Comparison of ENCODE assay signal across 17 cellular contexts in the genomic region with DNA sequence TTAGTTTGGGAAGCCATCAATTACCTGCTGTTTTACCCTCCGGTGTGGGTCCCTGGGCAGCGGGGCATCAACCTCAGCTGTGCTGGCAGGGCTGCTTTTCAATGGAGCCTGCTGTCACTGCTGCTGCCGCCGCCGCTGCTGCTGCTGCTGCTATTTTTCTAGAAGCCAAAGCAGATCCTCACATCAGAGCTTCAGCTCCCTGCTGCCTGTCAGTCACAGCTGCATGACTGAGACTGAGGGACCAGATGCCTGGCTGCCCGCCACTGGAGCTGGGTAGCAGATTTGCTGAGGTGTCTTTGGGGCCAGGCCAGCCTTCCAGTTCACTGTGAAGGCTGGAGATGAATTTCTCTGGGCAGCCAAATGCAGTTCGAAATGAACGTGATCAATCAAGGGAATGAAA.
DNase-seq lines count a peak whose midpoint lies in the region; ATAC-seq lines count a peak whose summit lies in the region.
"Had no signal": no experiment of that assay in that cellular context is flagged by ENCODE, and none has a peak within 500 bp of the region (broad histone marks: within the 10 kb centered on the region; RNA-seq: fewer than 3 reads in every experiment).

No MANE protein-coding gene starts in this region.

- intact Hi-C loops in head of caudate nucleus (cut with DNase I), result no loop called here

- peak in 11 of 14 donors; percentile 2 to 45 (median 15) for DNase-seq in C1 segment of cervical spinal cord (lab: John Stamatoyannopoulos, UW)
- DNase-seq in RPMI8226, result peak; percentile 20
- peak; percentile 39 to 88 (median 74) for DNase-seq in head of caudate nucleus
- DNase-seq in occipital lobe (lab: John Stamatoyannopoulos, UW), result peak; percentile 54
- no peak for DNase-seq in GM19240 (ENCODE audit: insufficient read length, low spot score)
- DNase-seq in HT-29 (ENCODE audit: low spot score), result no peak
- no peak for DNase-seq in NCI-H2196 treated with DMSO at 0.1 percent for 48 hours (lab: John Stamatoyannopoulos, UW; ENCODE audit: unreplicated experiment)
- DNase-seq: activated CD4-positive, alpha-beta T cell treated with anti-CD3 and anti-CD28 coated beads, Interleukin-2, amount 50 U/mL, for 4 hours; activated gamma-delta T cell treated with Interleukin-2 at 50 U/mL for 16 hours; CD4-positive, CD25-positive, alpha-beta regulatory T cell; DMS153; mesenchymal stem cell; natural killer cell; NCI-H510A treated with DMSO at 0.1 percent for 48 hours; SHP77 treated with DMSO at 0.1 percent for 48 hours had no signal

- ATAC-seq in GM19324 (IDR thresholded peaks at IDR 0.05; ENCODE audit: low FRiP score, unreplicated experiment), result no peak
- ATAC-seq: HCT116, natural killer cell had no signal

Comparison
In these comparisons a context has a peak if more than half of its experiments do, and no peak if none do; other contexts are left out.
1. DNase-seq: peak in C1 segment of cervical spinal cord (11 of 14), RPMI8226 (single experiment), head of caudate nucleus (42 of 42) and occipital lobe (single experiment); none in GM19240 (single experiment), HT-29 (single experiment) and NCI-H2196 treated with DMSO at 0.1 percent for 48 hours (single experiment).